ENCODE assay signal across 8 cellular contexts in genomic region chr15:78075490-78076230, GRCh38. TPM values are rescaled to one million over a fixed set of nuclear protein-coding genes. Genes with fewer than 3 reads are reported as not detected.
DNase-seq lines count a peak whose midpoint lies in the region; ATAC-seq and TF ChIP-seq lines count a peak whose summit lies in the region.

No MANE protein-coding gene starts in this region.

- H3K4me3 ChIP-seq in heart right ventricle (peak overlapping the region in 9 of 10 donors; percentile 75 to 97 (median 86)), psoas muscle (peak overlapping the region; percentile 93)

- WGBS in heart right ventricle, 2 donors: 22 to 24% methylated on average over 7 of the region's 7 CpGs
- WGBS in psoas muscle, 3 donors: 33 to 39% (median 34%) methylated on average over 7 of the region's 7 CpGs

- no peaks in the 10 kb centered on the region for H3K27me3 ChIP-seq in heart right ventricle
- H3K27me3 ChIP-seq in psoas muscle (ENCODE audit: insufficient read depth in 3 of 3, low read length in 2 of 3): no peaks in the 10 kb centered on the region

- intact Hi-C loops in heart right ventricle (cut with DNase I): loop anchor here in 5 of 10 donors (1.0 to 10.0 kb wide), 7 partner anchors 11 to 71 kb away; no protein-coding TSS in a partner anchor
- intact Hi-C loops in psoas muscle (cut with DNase I): loop anchor here (1.0 to 5.0 kb wide), 2 partner anchors 68 to 73 kb away; no protein-coding TSS in a partner anchor
- intact Hi-C loops in posterior vena cava (cut with DNase I): loop anchor here in 1 of 2 donors (5.0 kb wide), 1 partner anchor 68 kb away; no protein-coding TSS in a partner anchor

- POLR2A ChIA-PET in activated naive CD8-positive, alpha-beta T cell treated with anti-CD3 and anti-CD28 coated beads, Interleukin-2, amount 10 ng/mL, durations not matched to agents 7 days and 5 days (lab: Charles Lee): interaction anchor here (0.7 to 1.6 kb wide), 5 partner anchors 24 to 134 kb away, joined by 3 to 5 read pairs (median 4); no protein-coding TSS in a partner anchor

- TF ChIP-seq CTCF in heart right ventricle (IDR thresholded peaks at IDR 0.05) (no peak), psoas muscle (IDR thresholded peaks at IDR 0.05) (no peak)

- H3K36me3 ChIP-seq in KOPT-K1 (ENCODE audit: insufficient read depth, low read length): peaks cover 29% of the 10 kb centered on the region
- H3K36me3 ChIP-seq in heart right ventricle: no peaks in the 10 kb centered on the region
- no peaks in the 10 kb centered on the region for H3K36me3 ChIP-seq in psoas muscle (ENCODE audit: insufficient read depth in 1 of 2, low read depth in 1 of 2)

- H3K4me3 Mint-ChIP-seq in activated naive CD8-positive, alpha-beta T cell treated with anti-CD3 and anti-CD28 coated beads, Interleukin-2, amount 10 ng/mL, durations not matched to agents 7 days and 5 days: peak overlapping the region; percentile 100

- no peak for ATAC-seq in activated naive CD8-positive, alpha-beta T cell treated with anti-CD3 and anti-CD28 coated beads, Interleukin-2, amount 10 ng/mL, durations not matched to agents 7 days and 5 days (ENCODE audit: low read depth)
- ATAC-seq in heart right ventricle (peak; percentile 57 to 84 (median 74)), psoas muscle (peak; percentile 35 to 41 (median 40)), HG03520 (IDR thresholded peaks at IDR 0.05; ENCODE audit: unreplicated experiment) (no peak)

- no peaks in the 10 kb centered on the region for H3K27me3 Mint-ChIP-seq in activated naive CD8-positive, alpha-beta T cell treated with anti-CD3 and anti-CD28 coated beads, Interleukin-2, amount 10 ng/mL, durations not matched to agents 7 days and 5 days

- no peaks in the 10 kb centered on the region for H3K9me3 Mint-ChIP-seq in activated naive CD8-positive, alpha-beta T cell treated with anti-CD3 and anti-CD28 coated beads, Interleukin-2, amount 10 ng/mL, durations not matched to agents 7 days and 5 days

- peaks cover 42% of the 10 kb centered on the region for H3K4me1 Mint-ChIP-seq in activated naive CD8-positive, alpha-beta T cell treated with anti-CD3 and anti-CD28 coated beads, Interleukin-2, amount 10 ng/mL, durations not matched to agents 7 days and 5 days

- peak overlapping the region; percentile 75 for H3K27ac ChIP-seq in KOPT-K1 (ENCODE audit: low read depth, low read length, poor library complexity, severe bottlenecking)
- peak overlapping the region; percentile 58 to 96 (median 88) for H3K27ac ChIP-seq in heart right ventricle
- peak overlapping the region; percentile 78 for H3K27ac ChIP-seq in psoas muscle

- DNase-seq in DMS 273 (lab: John Stamatoyannopoulos, UW; ENCODE audit: unreplicated experiment) (peak; percentile 87), heart right ventricle (no peak), psoas muscle (no peak), posterior vena cava (ENCODE audit: low spot score) (no peak), GM19238 (ENCODE audit: insufficient read length, low spot score) (no peak)
- DNase-seq in activated naive CD8-positive, alpha-beta T cell treated with anti-CD3 and anti-CD28 coated beads, Interleukin-2, amount 10 ng/mL, durations not matched to agents 7 days and 5 days: no peak

- H3K4me1 ChIP-seq in heart right ventricle (peaks cover 7 to 72% (median 50%) of the 10 kb centered on the region in 9 donors), psoas muscle (peaks cover 43% of the 10 kb centered on the region)

- H3K9me3 ChIP-seq in KOPT-K1 (ENCODE audit: insufficient read depth, low read length, poor library complexity, severe bottlenecking) (no peaks in the 10 kb centered on the region), heart right ventricle (no peaks in the 10 kb centered on the region), psoas muscle (no peaks in the 10 kb centered on the region)

- H3K27ac Mint-ChIP-seq in activated naive CD8-positive, alpha-beta T cell treated with anti-CD3 and anti-CD28 coated beads, Interleukin-2, amount 10 ng/mL, durations not matched to agents 7 days and 5 days: peak overlapping the region; percentile 95

- peaks cover 23% of the 10 kb centered on the region for H3K36me3 Mint-ChIP-seq in activated naive CD8-positive, alpha-beta T cell treated with anti-CD3 and anti-CD28 coated beads, Interleukin-2, amount 10 ng/mL, durations not matched to agents 7 days and 5 days

RNA-seq across cellular contexts. Expression of gene TBC1D2B, which starts 1.9 kb away (rescaled TPM):
- 100 to 1,000 TPM; 123 to 125 TPM for total RNA-seq in activated naive CD8-positive, alpha-beta T cell treated with anti-CD3 and anti-CD28 coated beads, Interleukin-2, amount 10 ng/mL, durations not matched to agents 7 days and 5 days
- 10 to 100 TPM in 5 of 10 donors, 1 to 10 TPM in 5; 6.3 to 20.8 (median 10.0) TPM for total RNA-seq in heart right ventricle
- 1 to 10 TPM; 4.7 to 7.6 TPM for polyA plus RNA-seq in heart right ventricle
- total RNA-seq in psoas muscle: 10 to 100 TPM in 1 of 4 donors, 1 to 10 TPM in 3; 6.8 to 11.8 (median 8.8) TPM
- polyA plus RNA-seq in psoas muscle: 1 to 10 TPM; 2.8 to 5.6 (median 3.4) TPM
- total RNA-seq in posterior vena cava: 10 to 100 TPM; 46.5 to 57.9 TPM

RNA-seq across cellular contexts. Expression of gene SH2D7, which starts 16.7 kb away (rescaled TPM):
- under 1 TPM in 1 of 2 experiments, not detected in 1; 0.11 TPM for total RNA-seq in activated naive CD8-positive, alpha-beta T cell treated with anti-CD3 and anti-CD28 coated beads, Interleukin-2, amount 10 ng/mL, durations not matched to agents 7 days and 5 days
- not detected for total RNA-seq in heart right ventricle
- not detected for polyA plus RNA-seq in heart right ventricle
- total RNA-seq in psoas muscle: not detected
- polyA plus RNA-seq in psoas muscle: not detected
- total RNA-seq in posterior vena cava: not detected

RNA-seq across cellular contexts. Expression of gene CIB2, which starts 55.6 kb away (rescaled TPM):
- 1 to 10 TPM in 1 of 2 experiments, under 1 TPM in 1; 0.88 to 1.5 TPM for total RNA-seq in activated naive CD8-positive, alpha-beta T cell treated with anti-CD3 and anti-CD28 coated beads, Interleukin-2, amount 10 ng/mL, durations not matched to agents 7 days and 5 days
- total RNA-seq in heart right ventricle (10 to 100 TPM in 7 of 10 donors, 1 to 10 TPM in 3; 4.0 to 32.3 (median 17.1) TPM), psoas muscle (10 to 100 TPM in 1 of 4 donors, 1 to 10 TPM in 3; 2.4 to 18.0 (median 6.6) TPM), posterior vena cava (1 to 10 TPM; 5.1 to 6.7 TPM)
- polyA plus RNA-seq in heart right ventricle (1 to 10 TPM; 2.6 to 3.9 TPM), psoas muscle (1 to 10 TPM; 3.7 to 9.7 (median 4.7) TPM)

Comparison
In these comparisons a context has a peak if more than half of its experiments do, and no peak if none do; other contexts are left out.
1. ATAC-seq: peak in heart right ventricle (8 of 8) and psoas muscle (4 of 4); none in activated naive CD8-positive, alpha-beta T cell treated with anti-CD3 and anti-CD28 coated beads, Interleukin-2, amount 10 ng/mL, durations not matched to agents 7 days and 5 days (single experiment) and HG03520 (single experiment).
2. Peak in every context shown above with its lines, with median percentiles within 50 percentile points of each other: H3K27ac ChIP-seq.